8 cellular contexts compared by ENCODE assay signal in genomic region chr10:18651324-18652007, GRCh38. TPM values are rescaled to one million over a fixed set of nuclear protein-coding genes. Genes with fewer than 3 reads are reported as not detected.
DNase-seq lines count a peak whose midpoint lies in the region; ATAC-seq and TF ChIP-seq lines count a peak whose summit lies in the region.

TSS of gene NSUN6 (minus strand) at chr10:18651587. CDS start at chr10:18651203, 384 bp downstream.

- peak; percentile 14 to 90 (median 84) for DNase-seq in C1 segment of cervical spinal cord (lab: John Stamatoyannopoulos, UW)
- DNase-seq in GM19240 (ENCODE audit: insufficient read length, low spot score) = peak; percentile 43
- DNase-seq in NCI-H748 treated with DMSO at 0.1 percent for 48 hours (lab: John Stamatoyannopoulos, UW) = peak; percentile 51
- DNase-seq in activated CD4-positive, alpha-beta T cell treated with anti-CD3 and anti-CD28 coated beads, Interleukin-2, amount 50 U/mL, for 4 hours = peak; percentile 93
- peak; percentile 83 to 86 for DNase-seq in dermis microvascular lymphatic vessel endothelial cell (ENCODE audit: low read depth in 2 of 2)
- peak; percentile 88 to 90 for DNase-seq in stimulated activated CD4-positive, alpha-beta T cell treated with anti-CD3 and anti-CD28 coated beads, Interleukin-4, amount 100 ng/mL, for 48 hours (ENCODE audit: low read depth in 2 of 2)

- H3K27ac ChIP-seq in liver (ENCODE audit: low read depth in 1 of 2, low read length in 2 of 2) = peak within 1 kb of the TSS; percentile 90 to 96

- peak within 1 kb of the TSS; percentile 65 to 100 (median 99) for H3K4me3 ChIP-seq in liver (ENCODE audit: low read depth in 1 of 3, low read length in 3 of 3)

- H3K9me3 ChIP-seq in liver (ENCODE audit: control insufficient read depth in 4 of 4, low read length in 3 of 4) = no peaks in the 10 kb centered on the region

- H3K36me3 ChIP-seq in liver (ENCODE audit: control insufficient read depth in 4 of 4, insufficient read depth in 3 of 4, low read depth in 1 of 4, low read length in 3 of 4) = peaks cover 0 to 8% (median 5%) of the 10 kb centered on the region in 4 donors

- H3K4me1 ChIP-seq in liver (ENCODE audit: control insufficient read depth in 4 of 4, insufficient read depth in 4 of 4, low read length in 3 of 4) = peaks cover 0 to 21% (median 5%) of the 10 kb centered on the region in 4 donors

- peak within 1 kb of the TSS; percentile 98 to 100 for H3K9ac ChIP-seq in liver (ENCODE audit: low read depth in 1 of 2, low read length in 2 of 2)

- TF ChIP-seq CTCF in liver (IDR thresholded peaks at IDR 0.05; ENCODE audit: low read depth, low read length, missing input control) = no peak

- peak; percentile 94 for ATAC-seq in HG03457 (IDR thresholded peaks at IDR 0.05; ENCODE audit: unreplicated experiment)

- TF ChIP-seq RAD21 in liver (IDR thresholded peaks at IDR 0.05) = peak; percentile 51 to 57

- H3K27me3 ChIP-seq in liver (ENCODE audit: control insufficient read depth in 4 of 4, insufficient read depth in 4 of 4, low read length in 3 of 4) = no peaks in the 10 kb centered on the region

- under 1% methylated on average over 39 of the region's 39 CpGs for WGBS in liver

TF ChIP-seq in liver, 16 proteins besides CTCF, POLR2A, EP300 and RAD21:
- TF ChIP-seq FOXA2 (IDR thresholded peaks at IDR 0.05) = peak; percentile 43
- TF ChIP-seq GABPA (IDR thresholded peaks at IDR 0.05 in 1 of 2, conservative IDR thresholded peaks at IDR 0.05 in 1 of 2) = peak; percentile 98 to 99
- TF ChIP-seq MAX (IDR thresholded peaks at IDR 0.05) = peak; percentile 98
- no peak for TF ChIP-seq HNF4G (IDR thresholded peaks at IDR 0.05)
- TF ChIP-seq YY1 (IDR thresholded peaks at IDR 0.05) = peak; percentile 89
- peak; percentile 92 for TF ChIP-seq REST (IDR thresholded peaks at IDR 0.05)
- peak; percentile 32 to 57 for TF ChIP-seq JUND (IDR thresholded peaks at IDR 0.05)
- peak; percentile 35 for TF ChIP-seq NR2F2 (IDR thresholded peaks at IDR 0.05)
- peak; percentile 64 for TF ChIP-seq ZBTB33 (IDR thresholded peaks at IDR 0.05)
- no peak for TF ChIP-seq ATF3 (IDR thresholded peaks at IDR 0.05)
- peak in 1 of 2 donors; percentile 57 for TF ChIP-seq HNF4A (conservative IDR thresholded peaks at IDR 0.05)
- TF ChIP-seq FOXA1 (IDR thresholded peaks at IDR 0.05) = peak; percentile 71
- peak; percentile 72 to 82 for TF ChIP-seq RXRA (IDR thresholded peaks at IDR 0.05)
- peak; percentile 80 to 86 for TF ChIP-seq EGR1 (IDR thresholded peaks at IDR 0.05; ENCODE audit: low read depth in 2 of 2)
- TF ChIP-seq TAF1 (conservative IDR thresholded peaks at IDR 0.05) = peak; percentile 91
- TF ChIP-seq SP1 (IDR thresholded peaks at IDR 0.05) = peak; percentile 83

RNA-seq across cellular contexts. Expression of gene NSUN6, which starts in this region (rescaled TPM):
- total RNA-seq in dermis microvascular lymphatic vessel endothelial cell = 3.3 and 3.5 TPM in 2 replicates
- 10 to 100 TPM; 17.1 to 47.6 TPM for total RNA-seq in liver
- 10 to 100 TPM; 16.3 to 32.9 TPM for polyA plus RNA-seq in liver

Comparison
In these comparisons a context has a peak if more than half of its experiments do, and no peak if none do; other contexts are left out.
1. Peak in every context shown above with its lines: DNase-seq, ATAC-seq, H3K4me3 ChIP-seq and H3K27ac ChIP-seq.
2. DNase-seq: peak in every context shown above with its lines; median percentile 93 in activated CD4-positive, alpha-beta T cell treated with anti-CD3 and anti-CD28 coated beads, Interleukin-2, amount 50 U/mL, for 4 hours; 89 in stimulated activated CD4-positive, alpha-beta T cell treated with anti-CD3 and anti-CD28 coated beads, Interleukin-4, amount 100 ng/mL, for 48 hours; 84 in dermis microvascular lymphatic vessel endothelial cell; 84 in C1 segment of cervical spinal cord; 51 in NCI-H748 treated with DMSO at 0.1 percent for 48 hours; 43 in GM19240.